In genomic region chr4:151768835-151769234, GRCh38 we compare ENCODE assay signal across 23 cellular contexts.
"Had no signal": no experiment of that assay in that cellular context is flagged by ENCODE, and none has a peak within 500 bp of the region (broad histone marks: within the 10 kb centered on the region; RNA-seq: fewer than 3 reads in every experiment).

No MANE protein-coding gene starts in this region.

- H3K27me3 ChIP-seq: MG63, SJSA1 had no signal

- H3K36me3 ChIP-seq: MG63, SJSA1 had no signal

- ATAC-seq: HepG2 had no signal

- H3K27ac ChIP-seq: SJSA1, SK-N-MC had no signal

- DNase-seq: IMR-90, Karpas-422, KG1, MG63, NCI-H1092, NCI-H1105 treated with DMSO at 0.1 percent for 48 hours, NCI-H1436, NCI-H187, NCI-H2029, NCI-H2081 treated with DMSO at 0.1 percent for 48 hours, NCI-H2171, NCI-H226, NCI-H446, NCI-H510A, NCI-H524 treated with DMSO at 0.1 percent for 48 hours, NCI-H69, NCI-H774, Right ventricle myocardium superior, RPMI8226, SIG-M5 had no signal

- H3K9me3 ChIP-seq: MG63 had no signal

- H3K4me3 ChIP-seq: MG63, SJSA1, SK-N-MC had no signal

- H3K4me1 ChIP-seq: SJSA1 had no signal
